25 cellular contexts compared by ENCODE assay signal in the genomic region with DNA sequence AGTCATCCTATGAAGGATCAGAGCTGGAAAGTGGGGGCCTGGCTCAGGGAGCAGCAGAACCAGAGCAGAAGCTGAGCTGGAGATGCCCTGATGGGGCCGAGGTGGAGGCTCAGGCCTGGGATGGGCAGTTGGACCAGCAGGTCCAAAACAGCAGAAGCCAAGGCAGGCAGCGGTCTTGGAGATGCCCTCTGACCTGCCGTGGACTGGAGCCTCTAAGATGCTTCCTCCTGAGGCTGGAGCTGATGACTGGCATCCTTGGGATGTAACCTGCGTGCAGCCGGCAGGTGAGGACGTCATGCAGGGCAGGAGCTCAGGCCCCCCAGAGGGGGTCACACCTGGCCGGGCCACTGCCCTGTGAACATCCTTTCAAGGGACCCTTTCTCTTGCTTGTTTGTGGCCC.
DNase-seq lines count a peak whose midpoint lies in the region; ATAC-seq and TF ChIP-seq lines count a peak whose summit lies in the region.
"Had no signal": no experiment of that assay in that cellular context is flagged by ENCODE, and none has a peak within 500 bp of the region (broad histone marks: within the 10 kb centered on the region; RNA-seq: fewer than 3 reads in every experiment).

No MANE protein-coding gene starts in this region.

- 100% methylated on average over 1 of the region's 7 CpGs for WGBS in SK-N-SH (ENCODE audit: low lambda C conversion rate)

- H4K20me1 ChIP-seq in SK-N-SH (ENCODE audit: insufficient read depth) (no peaks in the 10 kb centered on the region), Karpas-422 (ENCODE audit: insufficient read depth, low read depth, low read length) (no peaks in the 10 kb centered on the region)

- CTCF ChIA-PET in SK-N-SH (lab: Yijun Ruan, JAX): interaction anchor here (4.0 kb wide), 1 partner anchor 31 kb away, joined by 33 read pairs; no protein-coding TSS in a partner anchor

- H2AFZ ChIP-seq in SK-N-SH (ENCODE audit: low read depth) (peak overlapping the region; percentile 24; the same call in 1 of the 2 replicates), Karpas-422 (ENCODE audit: low read length) (no peak overlapping the region)

- no peaks in the 10 kb centered on the region for H3K9me2 ChIP-seq in SK-N-SH
- no peaks in the 10 kb centered on the region for H3K9me2 ChIP-seq in Karpas-422 (replicated peaks; ENCODE audit: insufficient read depth, low read length)

- TF ChIP-seq RAD21 in SK-N-SH (IDR thresholded peaks at IDR 0.05; ENCODE audit: low read length): no peak

- H3K9ac ChIP-seq in SK-N-SH (no peak overlapping the region), adipocyte (ENCODE audit: low read length) (peak overlapping the region; percentile 22), Karpas-422 (ENCODE audit: low read length) (no peak overlapping the region)

- H3K27ac Mint-ChIP-seq in stimulated activated memory B cell treated with anti-CD40 and anti-IgM and Interleukin-4, amounts not matched to agents 10 μg/mL and 1 μg/mL and 100 μg/mL, for 72 hours: peak overlapping the region; percentile 62
- H3K27ac Mint-ChIP-seq: activated naive CD8-positive, alpha-beta T cell treated with anti-CD3 and anti-CD28 coated beads, Interleukin-2, amount 10 ng/mL, durations not matched to agents 7 days and 5 days; activated T-helper 17 cell treated with anti-CD3 and anti-CD28 coated beads, Interleukin-2, amount 50 U/mL, for 72 hours; CD8-positive, alpha-beta T cell; naive thymus-derived CD4-positive, alpha-beta T cell had no signal

- TF ChIP-seq CTCF in SK-N-SH (IDR thresholded peaks at IDR 0.05): no peak

- peaks cover 22 to 27% of the 10 kb centered on the region in 2 experiments for H3K4me1 ChIP-seq in SK-N-SH (ENCODE audit: control insufficient read depth in 1 of 2, insufficient read depth in 2 of 2, low read depth in 1 of 2, low read length in 1 of 2)
- peaks cover 57% of the 10 kb centered on the region for H3K4me1 ChIP-seq in adipocyte (ENCODE audit: control insufficient read depth, insufficient read depth, low read length)
- H3K4me1 ChIP-seq in Karpas-422 (ENCODE audit: low read length): peaks cover 23% of the 10 kb centered on the region

- no peak for ATAC-seq in SK-N-SH treated with all-trans-retinoic acid at 6 μM for 48 hours
- ATAC-seq in stimulated activated memory B cell treated with anti-CD40 and anti-IgM and Interleukin-4, amounts not matched to agents 10 μg/mL and 1 μg/mL and 100 μg/mL, for 72 hours: no peak
- ATAC-seq: activated T-helper 17 cell treated with anti-CD3 and anti-CD28 coated beads, Interleukin-2, amount 50 U/mL, for 72 hours; CD8-positive, alpha-beta T cell; left colon; naive thymus-derived CD4-positive, alpha-beta T cell; stimulated activated naive CD8-positive, alpha-beta T cell treated with anti-CD3 and anti-CD28 coated beads, Interleukin-15, Interleukin-2, amounts not matched to agents 100 U/mL and 50 U/mL, for 24 hours had no signal

- H3K36me3 Mint-ChIP-seq in stimulated activated memory B cell treated with anti-CD40 and anti-IgM and Interleukin-4, amounts not matched to agents 10 μg/mL and 1 μg/mL and 100 μg/mL, for 72 hours: no peaks in the 10 kb centered on the region
- H3K36me3 Mint-ChIP-seq: activated naive CD8-positive, alpha-beta T cell treated with anti-CD3 and anti-CD28 coated beads, Interleukin-2, amount 10 ng/mL, durations not matched to agents 7 days and 5 days; CD8-positive, alpha-beta T cell; naive thymus-derived CD4-positive, alpha-beta T cell had no signal

- H3K36me3 ChIP-seq in SK-N-SH (replicated peaks in 1 of 2; ENCODE audit: control insufficient read depth in 1 of 2, insufficient read depth in 2 of 2, low read length in 1 of 2): no peaks in the 10 kb centered on the region
- H3K36me3 ChIP-seq in adipocyte (ENCODE audit: control insufficient read depth, insufficient read depth, low read length, severe bottlenecking): no peaks in the 10 kb centered on the region
- H3K36me3 ChIP-seq in Karpas-422 (ENCODE audit: insufficient read depth, low read length): no peaks in the 10 kb centered on the region
- H3K36me3 ChIP-seq: ovary, Peyer's patch, tibial nerve had no signal

- H3K4me3 ChIP-seq in SK-N-SH (ENCODE audit: low read depth in 2 of 2, low read length in 1 of 2) (no peak overlapping the region), adipocyte (ENCODE audit: low read length) (no peak overlapping the region), Karpas-422 (ENCODE audit: low read length) (no peak overlapping the region)
- H3K4me3 ChIP-seq: ovary, Peyer's patch, tibial nerve had no signal

- H3K27me3 ChIP-seq in SK-N-SH (ENCODE audit: insufficient read depth): no peaks in the 10 kb centered on the region
- no peaks in the 10 kb centered on the region for H3K27me3 ChIP-seq in adipocyte (replicated peaks; ENCODE audit: control insufficient read depth, insufficient read depth, low read length)
- H3K27me3 ChIP-seq in Karpas-422 (ENCODE audit: low read length): no peaks in the 10 kb centered on the region
- H3K27me3 ChIP-seq: ovary, Peyer's patch, tibial nerve had no signal

- H3K4me2 ChIP-seq in SK-N-SH: peak overlapping the region; percentile 26; the same call in 1 of the 2 replicates
- H3K4me2 ChIP-seq in Karpas-422 (ENCODE audit: low read depth, low read length, poor library complexity, severe bottlenecking): no peak overlapping the region

- H3K4me1 Mint-ChIP-seq in stimulated activated memory B cell treated with anti-CD40 and anti-IgM and Interleukin-4, amounts not matched to agents 10 μg/mL and 1 μg/mL and 100 μg/mL, for 72 hours: peaks cover 42% of the 10 kb centered on the region

- TF ChIP-seq EP300 in SK-N-SH (IDR thresholded peaks at IDR 0.05; ENCODE audit: borderline replicate concordance in 1 of 2, low read depth in 1 of 2, low read length in 1 of 2): no peak

- H3K9me3 Mint-ChIP-seq in stimulated activated memory B cell treated with anti-CD40 and anti-IgM and Interleukin-4, amounts not matched to agents 10 μg/mL and 1 μg/mL and 100 μg/mL, for 72 hours: no peaks in the 10 kb centered on the region
- H3K9me3 Mint-ChIP-seq: activated naive CD8-positive, alpha-beta T cell treated with anti-CD3 and anti-CD28 coated beads, Interleukin-2, amount 10 ng/mL, durations not matched to agents 7 days and 5 days; activated T-helper 17 cell treated with anti-CD3 and anti-CD28 coated beads, Interleukin-2, amount 50 U/mL, for 72 hours; CD8-positive, alpha-beta T cell; naive thymus-derived CD4-positive, alpha-beta T cell had no signal

- POLR2A ChIA-PET in SK-N-SH (lab: Yijun Ruan, JAX): interaction anchor here (0.6 kb wide), 2 partner anchors 24 to 105 kb away, joined by 3 to 4 read pairs; no protein-coding TSS in a partner anchor

- no peak overlapping the region for H3K4me3 Mint-ChIP-seq in stimulated activated memory B cell treated with anti-CD40 and anti-IgM and Interleukin-4, amounts not matched to agents 10 μg/mL and 1 μg/mL and 100 μg/mL, for 72 hours
- H3K4me3 Mint-ChIP-seq: activated naive CD8-positive, alpha-beta T cell treated with anti-CD3 and anti-CD28 coated beads, Interleukin-2, amount 10 ng/mL, durations not matched to agents 7 days and 5 days; activated T-helper 17 cell treated with anti-CD3 and anti-CD28 coated beads, Interleukin-2, amount 50 U/mL, for 72 hours; CD8-positive, alpha-beta T cell; naive thymus-derived CD4-positive, alpha-beta T cell had no signal

- no peaks in the 10 kb centered on the region for H3K27me3 Mint-ChIP-seq in stimulated activated memory B cell treated with anti-CD40 and anti-IgM and Interleukin-4, amounts not matched to agents 10 μg/mL and 1 μg/mL and 100 μg/mL, for 72 hours

- H3K27ac ChIP-seq in SK-N-SH (ENCODE audit: low read depth in 2 of 2, low read length in 1 of 2): peak overlapping the region in 1 of 2 experiments; percentile 100; a peak in 2 of 4 replicates
- no peak overlapping the region for H3K27ac ChIP-seq in Karpas-422 (ENCODE audit: low read length)
- H3K27ac ChIP-seq: epithelial cell of prostate, ovary, Peyer's patch, tibial nerve had no signal

- no peak for DNase-seq in SK-N-SH
- DNase-seq in adipocyte (ENCODE audit: low read depth): no peak
- peak; percentile 69 for DNase-seq in mesenteric fat pad (ENCODE audit: low spot score)
- no peak for DNase-seq in NCI-H1105 treated with DMSO at 0.1 percent for 48 hours (lab: John Stamatoyannopoulos, UW)
- no peak for DNase-seq in Karpas-422
- DNase-seq in G401 (ENCODE audit: low spot score): no peak
- DNase-seq: 8988T; activated naive CD8-positive, alpha-beta T cell treated with anti-CD3 and anti-CD28 coated beads, Interleukin-2, amount 10 ng/mL, durations not matched to agents 7 days and 5 days; CD8-positive, alpha-beta T cell; effector CD4-positive, alpha-beta T cell; GDM1; KG1; mesendoderm; naive thymus-derived CD4-positive, alpha-beta T cell; NCI-H526 treated with DMSO at 0.1 percent for 48 hours; stimulated activated CD4-positive, alpha-beta T cell treated with anti-CD3 and anti-CD28 coated beads, Interleukin-4, amount 100 ng/mL, for 4 hours; stimulated activated naive CD8-positive, alpha-beta T cell treated with anti-CD3 and anti-CD28 coated beads, Interleukin-15, Interleukin-2, amounts not matched to agents 100 U/mL and 50 U/mL, for 24 hours had no signal

- H3F3A ChIP-seq in SK-N-SH (replicated peaks; ENCODE audit: insufficient read depth): peaks cover 25% of the 10 kb centered on the region

- no peaks in the 10 kb centered on the region for H3K79me2 ChIP-seq in SK-N-SH (ENCODE audit: insufficient read depth)
- no peaks in the 10 kb centered on the region for H3K79me2 ChIP-seq in Karpas-422 (ENCODE audit: low read length)

- in situ Hi-C loops in G401 (cut with HindIII; ENCODE audit: low sequenced_read_pairs): no loop called here

- H3K9me3 ChIP-seq in SK-N-SH (no peaks in the 10 kb centered on the region), adipocyte (ENCODE audit: control insufficient read depth, low read length) (no peaks in the 10 kb centered on the region), Karpas-422 (ENCODE audit: low read length) (no peaks in the 10 kb centered on the region)
- H3K9me3 ChIP-seq: ovary, Peyer's patch, tibial nerve had no signal

TF ChIP-seq in SK-N-SH, 30 proteins besides CTCF, POLR2A, EP300 and RAD21 (continues in another document):
- TF ChIP-seq, protein P1, sequence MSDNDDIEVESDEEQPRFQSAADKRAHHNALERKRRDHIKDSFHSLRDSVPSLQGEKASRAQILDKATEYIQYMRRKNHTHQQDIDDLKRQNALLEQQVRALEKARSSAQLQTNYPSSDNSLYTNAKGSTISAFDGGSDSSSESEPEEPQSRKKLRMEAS (IDR thresholded peaks at IDR 0.05; ENCODE audit: low read depth): no peak

TF ChIP-seq in SK-N-SH treated with all-trans-retinoic acid at 6 μM for 48 hours, 23 proteins besides CTCF, POLR2A, EP300 and RAD21:
- TF ChIP-seq ZNF70 (CRISPR knock-in tag; IDR thresholded peaks at IDR 0.05): no peak
- no peak for TF ChIP-seq TOX (CRISPR knock-in tag; IDR thresholded peaks at IDR 0.05; ENCODE audit: borderline replicate concordance)
- TF ChIP-seq ISL1 (CRISPR knock-in tag; IDR thresholded peaks at IDR 0.05): no peak
- no peak for TF ChIP-seq RARB (CRISPR knock-in tag; IDR thresholded peaks at IDR 0.05)
